Comparison of ENCODE assay signal across 1 cellular context in genomic region chr20:3227936-3228749, GRCh38.
TF ChIP-seq lines count a peak whose summit lies in the region.

No MANE protein-coding gene starts in this region.

TF ChIP-seq in HepG2, 621 proteins besides CTCF, POLR2A, EP300 and RAD21 (continued from another document and continues in another):
- TF ChIP-seq ZNF318 (CRISPR knock-in tag; IDR thresholded peaks at IDR 0.05): 0 out of 2 replicates have a peak, but pooled peaks have one; percentile 26
- TF ChIP-seq GABPB1 (CRISPR knock-in tag; IDR thresholded peaks at IDR 0.05): 0 out of 2 replicates have a peak, but pooled peaks have one; percentile 19
- TF ChIP-seq ZBTB43 (CRISPR knock-in tag; conservative IDR thresholded peaks at IDR 0.05): no peak
- peak; percentile 46; the same call in 1 of the 2 replicates for TF ChIP-seq RBFOX2 (IDR thresholded peaks at IDR 0.05; ENCODE audit: low read depth, low read length)
- TF ChIP-seq NR1H2 (CRISPR knock-in tag; IDR thresholded peaks at IDR 0.05; ENCODE audit: borderline replicate concordance, low read depth): no peak
- TF ChIP-seq ZMYM2 (CRISPR knock-in tag; IDR thresholded peaks at IDR 0.05): no peak
- TF ChIP-seq ZNF235 (CRISPR knock-in tag; IDR thresholded peaks at IDR 0.05; ENCODE audit: borderline replicate concordance): no peak
- no peak for TF ChIP-seq MLX (CRISPR knock-in tag; IDR thresholded peaks at IDR 0.05)
- TF ChIP-seq AGO2 (optimal IDR thresholded peaks at IDR 0.05; ENCODE audit: low read depth, low read length): peak; percentile 76
- TF ChIP-seq GATAD2A (CRISPR knock-in tag; IDR thresholded peaks at IDR 0.05): no peak
- TF ChIP-seq E2F5 (CRISPR knock-in tag; conservative IDR thresholded peaks at IDR 0.05): no peak
- no peak for TF ChIP-seq ELF3 (CRISPR knock-in tag; IDR thresholded peaks at IDR 0.05)
- TF ChIP-seq TEAD3 (CRISPR knock-in tag; optimal IDR thresholded peaks at IDR 0.05; ENCODE audit: borderline replicate concordance): no peak
- no peak for TF ChIP-seq NONO (IDR thresholded peaks at IDR 0.05)
- no peak for TF ChIP-seq NONO (CRISPR knock-in tag; conservative IDR thresholded peaks at IDR 0.05)
- TF ChIP-seq CENPX (CRISPR knock-in tag; IDR thresholded peaks at IDR 0.05): no peak
- no peak for TF ChIP-seq ZNF232 (CRISPR knock-in tag; IDR thresholded peaks at IDR 0.05; ENCODE audit: borderline replicate concordance)
- TF ChIP-seq KLF9 (CRISPR knock-in tag; IDR thresholded peaks at IDR 0.05; ENCODE audit: low read depth): no peak
- no peak for TF ChIP-seq ZNF329 (CRISPR knock-in tag; IDR thresholded peaks at IDR 0.05; ENCODE audit: low read depth)
- no peak for TF ChIP-seq SNAPC5 (CRISPR knock-in tag; IDR thresholded peaks at IDR 0.05; ENCODE audit: borderline replicate concordance)
- TF ChIP-seq ETS1 (CRISPR knock-in tag; IDR thresholded peaks at IDR 0.05): no peak
- no peak for TF ChIP-seq HNF4A (CRISPR knock-in tag; IDR thresholded peaks at IDR 0.05)
- TF ChIP-seq ZBTB46 (CRISPR knock-in tag; IDR thresholded peaks at IDR 0.05; ENCODE audit: borderline replicate concordance): no peak
- no peak for TF ChIP-seq ZNF432 (CRISPR knock-in tag; IDR thresholded peaks at IDR 0.05; ENCODE audit: borderline replicate concordance)
- TF ChIP-seq MYPOP (CRISPR knock-in tag; IDR thresholded peaks at IDR 0.05): no peak
- TF ChIP-seq AGO1 (IDR thresholded peaks at IDR 0.05; ENCODE audit: low read depth, low read length, poor library complexity, severe bottlenecking): peak; percentile 50
- TF ChIP-seq ZNF546 (CRISPR knock-in tag; conservative IDR thresholded peaks at IDR 0.05): no peak
- no peak for TF ChIP-seq ZXDC (CRISPR knock-in tag; IDR thresholded peaks at IDR 0.05)
- 0 out of 2 replicates have a peak, but pooled peaks have one; percentile 19 for TF ChIP-seq ZFP91 (CRISPR knock-in tag; IDR thresholded peaks at IDR 0.05; ENCODE audit: borderline replicate concordance)
- TF ChIP-seq ZNF276 (CRISPR knock-in tag; IDR thresholded peaks at IDR 0.05; ENCODE audit: low read depth): no peak
- no peak for TF ChIP-seq ZNF136 (CRISPR knock-in tag; IDR thresholded peaks at IDR 0.05; ENCODE audit: low read depth)
- TF ChIP-seq ZNF572 (CRISPR knock-in tag; IDR thresholded peaks at IDR 0.05): 0 out of 2 replicates have a peak, but pooled peaks have one; percentile 6
- no peak for TF ChIP-seq ZKSCAN1 (IDR thresholded peaks at IDR 0.05; ENCODE audit: low read length)
- no peak for TF ChIP-seq PBX2 (CRISPR knock-in tag; IDR thresholded peaks at IDR 0.05)
